In the genomic region with DNA sequence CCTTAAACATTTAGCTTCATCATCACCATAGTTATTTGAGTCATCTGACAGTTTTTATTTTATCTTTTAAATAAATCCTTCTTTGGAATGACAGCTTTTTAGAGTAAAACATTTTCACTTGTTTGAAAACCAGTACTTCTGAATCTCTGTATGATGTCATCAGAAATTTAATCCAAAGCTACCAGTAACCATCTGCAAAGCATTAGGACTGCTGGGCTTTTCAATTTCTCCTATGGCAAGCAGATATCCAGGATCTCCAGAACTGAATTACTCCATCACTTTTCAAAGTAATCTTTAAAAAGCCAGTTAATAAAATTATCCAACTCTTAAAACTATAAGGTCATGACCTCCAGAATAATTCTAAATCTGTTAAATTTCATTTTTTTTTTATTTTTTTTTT, we compare ENCODE assay signal across 21 cellular contexts. TPM values are rescaled to one million over a fixed set of nuclear protein-coding genes. Genes with fewer than 3 reads are reported as not detected.
DNase-seq lines count a peak whose midpoint lies in the region; ATAC-seq and TF ChIP-seq lines count a peak whose summit lies in the region.
"Had no signal": no experiment of that assay in that cellular context is flagged by ENCODE, and none has a peak within 500 bp of the region (broad histone marks: within the 10 kb centered on the region; RNA-seq: fewer than 3 reads in every experiment).

No MANE protein-coding gene starts in this region.

- no peak overlapping the region for H3K4me3 ChIP-seq in SJCRH30
- H3K4me3 ChIP-seq: BLaER1 had no signal

- peak; percentile 71 for ATAC-seq in SK-N-SH treated with all-trans-retinoic acid at 6 μM for 48 hours

- no peaks in the 10 kb centered on the region for H3K27me3 ChIP-seq in SJCRH30
- H3K27me3 ChIP-seq: BLaER1 had no signal

- no peaks in the 10 kb centered on the region for H3K9me3 ChIP-seq in SJCRH30 (replicated peaks)

- no peak overlapping the region for H3K27ac ChIP-seq in substantia nigra (ENCODE audit: low read depth, low read length, poor library complexity, severe bottlenecking)
- no peak overlapping the region for H3K27ac ChIP-seq in SJCRH30
- H3K27ac ChIP-seq: BLaER1 had no signal

- DNase-seq in AG08395 (ENCODE audit: low spot score): peak; percentile 40
- peak; percentile 21 for DNase-seq in EH (ENCODE audit: low read depth)
- peak; percentile 91 for DNase-seq in fibroblast of peridontal ligament (ENCODE audit: extremely low read depth)
- DNase-seq in substantia nigra (lab: John Stamatoyannopoulos, UW): no peak
- no peak for DNase-seq in 8988T
- no peak for DNase-seq in stimulated activated CD4-positive, alpha-beta T cell treated with anti-CD3 and anti-CD28 coated beads, Interleukin-12 subunit alpha, Interleukin-12 subunit beta, amount 100 ng/mL, for 4 hours
- no peak for DNase-seq in SJCRH30
- DNase-seq: ACHN; CD8-positive, alpha-beta memory T cell; Kasumi-1; MM.1S; NCI-H1105; NCI-H1694; NCI-H2107; NCI-H226; NCI-H526; Right ventricle myocardium superior had no signal

- peaks cover 9% of the 10 kb centered on the region for H3K4me1 ChIP-seq in SJCRH30

- peaks cover 13% of the 10 kb centered on the region for H3K36me3 ChIP-seq in SJCRH30

TF ChIP-seq in SK-N-SH treated with all-trans-retinoic acid at 6 μM for 48 hours, 23 proteins besides CTCF, POLR2A, EP300 and RAD21:
- TF ChIP-seq, protein P1, sequence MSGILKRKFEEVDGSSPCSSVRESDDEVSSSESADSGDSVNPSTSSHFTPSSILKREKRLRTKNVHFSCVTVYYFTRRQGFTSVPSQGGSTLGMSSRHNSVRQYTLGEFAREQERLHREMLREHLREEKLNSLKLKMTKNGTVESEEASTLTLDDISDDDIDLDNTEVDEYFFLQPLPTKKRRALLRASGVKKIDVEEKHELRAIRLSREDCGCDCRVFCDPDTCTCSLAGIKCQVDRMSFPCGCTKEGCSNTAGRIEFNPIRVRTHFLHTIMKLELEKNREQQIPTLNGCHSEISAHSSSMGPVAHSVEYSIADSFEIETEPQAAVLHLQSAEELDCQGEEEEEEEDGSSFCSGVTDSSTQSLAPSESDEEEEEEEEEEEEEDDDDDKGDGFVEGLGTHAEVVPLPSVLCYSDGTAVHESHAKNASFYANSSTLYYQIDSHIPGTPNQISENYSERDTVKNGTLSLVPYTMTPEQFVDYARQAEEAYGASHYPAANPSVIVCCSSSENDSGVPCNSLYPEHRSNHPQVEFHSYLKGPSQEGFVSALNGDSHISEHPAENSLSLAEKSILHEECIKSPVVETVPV (CRISPR knock-in tag; IDR thresholded peaks at IDR 0.05): no peak
- TF ChIP-seq BACH2 (CRISPR knock-in tag; IDR thresholded peaks at IDR 0.05; ENCODE audit: borderline replicate concordance) (no peak), TCF4 (CRISPR knock-in tag; IDR thresholded peaks at IDR 0.05; ENCODE audit: borderline replicate concordance) (peak; percentile 48; the same call in 1 of the 2 replicates), PPARA (CRISPR knock-in tag; IDR thresholded peaks at IDR 0.05; ENCODE audit: borderline replicate concordance) (no peak), ISL1 (CRISPR knock-in tag; IDR thresholded peaks at IDR 0.05) (peak; percentile 77), OSR1 (CRISPR knock-in tag; IDR thresholded peaks at IDR 0.05) (no peak), ESRRG (CRISPR knock-in tag; IDR thresholded peaks at IDR 0.05) (no peak)

RNA-seq across cellular contexts. Expression of gene CHCT1, which starts 51.5 kb away (rescaled TPM):
- not detected in 2 replicates for total RNA-seq in SJCRH30 (2014; rRNA removed; shearing (Covaris generic))
- total RNA-seq: Daoy, H1, Right ventricle myocardium superior had no signal

RNA-seq across cellular contexts. Expression of gene APPBP2, which starts 52.3 kb away (rescaled TPM):
- total RNA-seq in SJCRH30 (2014; rRNA removed; shearing (Covaris generic)): 21.4 and 23.7 TPM in 2 replicates

Comparison
In these comparisons a context has a peak if more than half of its experiments do, and no peak if none do; other contexts are left out.
1. DNase-seq: peak in AG08395 (single experiment), EH (single experiment) and fibroblast of peridontal ligament (single experiment); none in substantia nigra (0 of 49), 8988T (single experiment), stimulated activated CD4-positive, alpha-beta T cell treated with anti-CD3 and anti-CD28 coated beads, Interleukin-12 subunit alpha, Interleukin-12 subunit beta, amount 100 ng/mL, for 4 hours (single experiment) and SJCRH30 (0 of 2).